Comparison of ENCODE assay signal across 8 cellular contexts in the genomic region with DNA sequence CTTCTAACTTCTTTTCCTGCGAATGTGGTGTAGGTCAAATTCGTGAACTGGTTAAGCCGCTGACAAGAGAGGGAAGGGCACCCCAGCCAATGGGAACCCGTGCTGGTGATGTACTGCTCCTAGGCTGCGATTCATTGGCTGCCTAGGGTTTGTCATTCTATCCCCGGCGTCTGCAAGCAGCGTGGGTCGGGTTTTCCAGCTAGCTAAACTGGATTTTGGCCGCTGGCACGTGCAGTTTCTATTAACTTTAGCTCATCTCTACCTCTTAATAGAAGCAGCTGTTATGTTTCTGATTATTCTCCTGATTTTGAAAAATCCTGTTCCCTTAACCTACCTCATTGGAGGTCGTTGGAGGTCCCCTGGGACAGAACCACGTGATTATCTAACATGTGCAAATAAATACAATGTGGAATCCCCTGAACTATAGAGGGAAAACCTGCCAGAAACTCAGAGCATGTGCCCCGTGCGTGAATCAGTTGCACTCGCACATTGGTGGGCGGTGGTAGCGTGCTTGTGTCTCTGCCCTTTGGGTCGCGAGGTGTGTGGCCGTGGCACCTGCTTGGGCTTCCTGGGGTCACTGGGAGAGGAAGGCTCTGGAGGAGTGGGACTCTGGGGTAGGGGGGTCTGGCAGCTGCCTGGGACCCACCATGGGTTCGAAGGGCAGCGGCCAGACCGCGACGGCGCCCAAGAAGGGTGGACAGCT. TPM values are rescaled to one million over a fixed set of nuclear protein-coding genes. Genes with fewer than 3 reads are reported as not detected.
DNase-seq lines count a peak whose midpoint lies in the region; ATAC-seq and TF ChIP-seq lines count a peak whose summit lies in the region.

No MANE protein-coding gene starts in this region.

- H3K36me3 Mint-ChIP-seq in activated CD4-positive, alpha-beta memory T cell treated with anti-CD3 and anti-CD28 coated beads, Interleukin-2, amount 10 ng/mL, durations not matched to agents 7 days and 5 days (ENCODE audit: low read depth): peaks cover 14% of the 10 kb centered on the region

- H3K27me3 Mint-ChIP-seq in activated CD4-positive, alpha-beta memory T cell treated with anti-CD3 and anti-CD28 coated beads, Interleukin-2, amount 10 ng/mL, durations not matched to agents 7 days and 5 days: no peaks in the 10 kb centered on the region

- no peak for TF ChIP-seq CTCF in lower leg skin (IDR thresholded peaks at IDR 0.05)

- peak overlapping the region; percentile 99 for H3K27ac Mint-ChIP-seq in activated CD4-positive, alpha-beta memory T cell treated with anti-CD3 and anti-CD28 coated beads, Interleukin-2, amount 10 ng/mL, durations not matched to agents 7 days and 5 days

- H3K4me3 Mint-ChIP-seq in activated CD4-positive, alpha-beta memory T cell treated with anti-CD3 and anti-CD28 coated beads, Interleukin-2, amount 10 ng/mL, durations not matched to agents 7 days and 5 days: peak overlapping the region; percentile 87

- DNase-seq in Ammon's horn (ENCODE audit: low spot score) (peak; percentile 98), NCI-H748 treated with DMSO at 0.1 percent for 48 hours (lab: John Stamatoyannopoulos, UW) (peak; percentile 90), ecto neural progenitor cell (ENCODE audit: low spot score) (peak; percentile 92), lower leg skin (ENCODE audit: low spot score in 2 of 2) (peak; percentile 95 to 98)
- DNase-seq in activated CD4-positive, alpha-beta memory T cell treated with anti-CD3 and anti-CD28 coated beads, Interleukin-2, amount 10 ng/mL, durations not matched to agents 7 days and 5 days: peak; percentile 86
- peak; percentile 71 to 85 for DNase-seq in stimulated activated CD4-positive, alpha-beta T cell treated with anti-CD3 and anti-CD28 coated beads, Interleukin-4, amount 100 ng/mL, for 4 hours

- TF ChIP-seq POLR2A in lower leg skin (IDR thresholded peaks at IDR 0.05): peak in 1 of 2 donors; percentile 26

- 0 to 1% methylated on average over 21 to 23 of the region's 27 CpGs for WGBS in lower leg skin, 2 donors

- ATAC-seq in GM19324 (IDR thresholded peaks at IDR 0.05; ENCODE audit: low FRiP score, unreplicated experiment) (peak; percentile 63), HG03469 (IDR thresholded peaks at IDR 0.05; ENCODE audit: unreplicated experiment) (peak; percentile 47)

- peaks cover 45% of the 10 kb centered on the region for H3K4me1 Mint-ChIP-seq in activated CD4-positive, alpha-beta memory T cell treated with anti-CD3 and anti-CD28 coated beads, Interleukin-2, amount 10 ng/mL, durations not matched to agents 7 days and 5 days

- POLR2A ChIA-PET in activated CD4-positive, alpha-beta memory T cell treated with anti-CD3 and anti-CD28 coated beads, Interleukin-2, amount 10 ng/mL, durations not matched to agents 7 days and 5 days (lab: Charles Lee): interaction anchor here (0.7 to 2.7 kb wide), 30 partner anchors 9 to 1449 kb away, joined by 3 to 62 read pairs (median 4); a partner anchor contains a TSS

- intact Hi-C loops in lower leg skin (cut with DNase I; ENCODE audit: low total_unique reads): no loop called here

- no peaks in the 10 kb centered on the region for H3K9me3 Mint-ChIP-seq in activated CD4-positive, alpha-beta memory T cell treated with anti-CD3 and anti-CD28 coated beads, Interleukin-2, amount 10 ng/mL, durations not matched to agents 7 days and 5 days

- CTCF ChIA-PET in activated CD4-positive, alpha-beta memory T cell treated with anti-CD3 and anti-CD28 coated beads, Interleukin-2, amount 10 ng/mL, durations not matched to agents 7 days and 5 days (lab: Charles Lee): interaction anchor here (0.7 to 3.3 kb wide), 10 partner anchors 18 to 1041 kb away, joined by 3 to 20 read pairs (median 4); a partner anchor contains a TSS

- peak overlapping the region; percentile 40 for H3K4me3 ChIP-seq in lower leg skin (ENCODE audit: low read depth, poor library complexity, severe bottlenecking)

RNA-seq across cellular contexts. Expression of a gene that starts 0.9 kb away (rescaled TPM):
- total RNA-seq in activated CD4-positive, alpha-beta memory T cell treated with anti-CD3 and anti-CD28 coated beads, Interleukin-2, amount 10 ng/mL, durations not matched to agents 7 days and 5 days: 10 to 100 TPM; 54.5 to 55.2 TPM
- total RNA-seq in lower leg skin: 10 to 100 TPM; 36.5 to 48.7 (median 42.8) TPM

Comparison
In these comparisons a context has a peak if more than half of its experiments do, and no peak if none do; other contexts are left out.
1. Peak in every context shown above with its lines: DNase-seq, ATAC-seq and H3K4me3 ChIP-seq.